17 cellular contexts compared by ENCODE assay signal in the genomic region with DNA sequence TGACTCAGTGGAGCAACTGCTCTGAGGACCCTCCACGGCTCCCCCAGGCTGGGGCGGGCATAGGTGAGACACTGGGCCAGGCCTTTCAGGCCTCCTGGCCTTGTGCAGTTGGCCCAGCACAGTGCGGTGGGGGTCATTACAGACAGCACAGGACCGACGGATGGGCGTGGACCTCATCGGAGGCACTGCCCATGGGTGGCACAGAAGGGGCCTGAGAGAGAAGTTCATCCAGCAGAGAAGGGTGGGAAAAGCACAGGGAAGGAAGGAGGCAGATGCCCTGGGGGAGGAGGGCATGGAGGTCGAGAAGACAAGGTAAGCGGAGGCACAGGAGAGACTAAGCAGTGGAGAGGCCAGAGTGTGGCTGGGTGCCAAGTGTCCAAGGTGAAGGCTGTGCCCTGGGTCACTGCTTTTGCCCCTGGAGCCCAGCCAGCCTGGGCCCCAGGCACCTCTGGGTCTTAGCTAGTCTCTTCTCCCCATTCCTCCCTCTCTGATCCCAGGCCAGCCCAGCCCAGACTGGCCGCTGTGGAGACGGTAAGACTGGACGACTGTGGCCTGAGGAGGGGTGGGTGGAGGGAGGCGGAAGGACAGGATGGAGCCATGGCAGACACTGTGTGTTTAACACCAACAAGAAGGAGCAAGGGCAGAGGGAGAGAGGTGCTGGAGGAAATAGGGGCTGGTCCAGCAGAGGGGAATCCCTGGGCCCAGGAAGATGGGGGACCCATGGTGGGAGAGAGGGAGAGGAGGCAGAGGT. TPM values are rescaled to one million over a fixed set of nuclear protein-coding genes. Genes with fewer than 3 reads are reported as not detected.
DNase-seq lines count a peak whose midpoint lies in the region; ATAC-seq and TF ChIP-seq lines count a peak whose summit lies in the region.
"Had no signal": no experiment of that assay in that cellular context is flagged by ENCODE, and none has a peak within 500 bp of the region (broad histone marks: within the 10 kb centered on the region; RNA-seq: fewer than 3 reads in every experiment).

No MANE protein-coding gene starts in this region.

- no peaks in the 10 kb centered on the region for H3K9me2 ChIP-seq in GM23248 (ENCODE audit: insufficient read depth)

- H3K4me2 ChIP-seq in mesenchymal stem cell (ENCODE audit: low read length, poor library complexity, severe bottlenecking) = no peak overlapping the region
- no peak overlapping the region for H3K4me2 ChIP-seq in GM23248 (ENCODE audit: unreplicated experiment)

- no peak overlapping the region for H2BK120ac ChIP-seq in mesenchymal stem cell (ENCODE audit: low read depth, low read length)

- H3K27ac ChIP-seq in left ventricle myocardium inferior (replicated peaks) (no peak overlapping the region), mesenchymal stem cell (ENCODE audit: low read length, poor library complexity, severe bottlenecking) (no peak overlapping the region), upper lobe of right lung (no peak overlapping the region), GM23248 (no peak overlapping the region)
- H3K27ac ChIP-seq: epithelial cell of prostate, ovary, thyroid gland had no signal

- no peaks in the 10 kb centered on the region for H3K79me2 ChIP-seq in GM23248 (ENCODE audit: insufficient read depth)

- no peak overlapping the region for H3K23ac ChIP-seq in mesenchymal stem cell (ENCODE audit: low read length in 2 of 2)

- DNase-seq in left ventricle myocardium inferior (peak; percentile 14), cardiac septum (ENCODE audit: low spot score) (no peak), mesenchymal stem cell (no peak), upper lobe of right lung (peak; percentile 62), GM23248 (no peak), SW480 (ENCODE audit: low spot score) (no peak)
- DNase-seq: naive B cell; NCI-H1048; NK-92 treated with Interleukin-12 subunit alpha and Interleukin-12 subunit beta, amount 100 ng/mL, for 24 hours had no signal

- H3K18ac ChIP-seq in mesenchymal stem cell (ENCODE audit: low read depth in 1 of 2, low read length in 2 of 2) = no peak overlapping the region

- no peaks in the 10 kb centered on the region for H3K36me3 Mint-ChIP-seq in activated naive CD8-positive, alpha-beta T cell
- H3K36me3 Mint-ChIP-seq: CD4-positive, CD25-positive, alpha-beta regulatory T cell; naive B cell had no signal

- H3K27ac Mint-ChIP-seq in activated naive CD8-positive, alpha-beta T cell = peak overlapping the region; percentile 41

- H3K4me3 ChIP-seq in left ventricle myocardium inferior = no peak overlapping the region
- no peak overlapping the region for H3K4me3 ChIP-seq in mesenchymal stem cell (ENCODE audit: insufficient read depth in 1 of 2, low read depth in 1 of 2, low read length in 2 of 2)
- H3K4me3 ChIP-seq in upper lobe of right lung = no peak overlapping the region
- H3K4me3 ChIP-seq in GM23248 = no peak overlapping the region
- H3K4me3 ChIP-seq: ovary, thyroid gland had no signal

- no peak overlapping the region for H3K14ac ChIP-seq in mesenchymal stem cell (ENCODE audit: low read length in 2 of 2)

- no peaks in the 10 kb centered on the region for H3K9me3 ChIP-seq in left ventricle myocardium inferior (replicated peaks)
- no peaks in the 10 kb centered on the region for H3K9me3 ChIP-seq in mesenchymal stem cell (ENCODE audit: control insufficient read depth, low read length)
- H3K9me3 ChIP-seq in upper lobe of right lung = no peaks in the 10 kb centered on the region
- no peaks in the 10 kb centered on the region for H3K9me3 ChIP-seq in GM23248 (ENCODE audit: low read depth)
- H3K9me3 ChIP-seq: ovary, thyroid gland had no signal

- H2BK12ac ChIP-seq in mesenchymal stem cell (ENCODE audit: low read length in 2 of 2) = peak overlapping the region; percentile 21 to 70

- no peaks in the 10 kb centered on the region for H3F3A ChIP-seq in GM23248 (ENCODE audit: insufficient read depth)

- H4K8ac ChIP-seq in mesenchymal stem cell (ENCODE audit: low read length) = no peak overlapping the region

- no peak overlapping the region for H3K4me3 Mint-ChIP-seq in activated naive CD8-positive, alpha-beta T cell
- H3K4me3 Mint-ChIP-seq: activated T-cell treated with anti-CD3 and anti-CD28 coated beads, Interleukin-2, amount 50 U/mL, for 4 hours; CD4-positive, CD25-positive, alpha-beta regulatory T cell; naive B cell had no signal

- in situ Hi-C loops in GM23248 (cut with MboI) = no loop called here

- no peak overlapping the region for H2BK5ac ChIP-seq in mesenchymal stem cell (ENCODE audit: low read depth, low read length, poor library complexity, severe bottlenecking)

- 92% methylated on average over 13 of the region's 13 CpGs for WGBS in mesenchymal stem cell
- WGBS in GM23248 (ENCODE audit: low coverage in 1 of 2, low lambda C conversion rate in 2 of 2, missing lambda C conversion rate in 2 of 2), 2 experiments = 94 to 97% methylated on average over 12 to 13 of the region's 13 CpGs

- no peaks in the 10 kb centered on the region for H3K27me3 ChIP-seq in left ventricle myocardium inferior (ENCODE audit: low read depth)
- no peaks in the 10 kb centered on the region for H3K27me3 ChIP-seq in mesenchymal stem cell (ENCODE audit: control insufficient read depth in 1 of 2, insufficient read depth in 1 of 2, low read length in 2 of 2)
- no peaks in the 10 kb centered on the region for H3K27me3 ChIP-seq in upper lobe of right lung
- no peaks in the 10 kb centered on the region for H3K27me3 ChIP-seq in GM23248 (replicated peaks; ENCODE audit: insufficient read depth)
- H3K27me3 ChIP-seq: ovary, thyroid gland had no signal

- no peak overlapping the region for H4K91ac ChIP-seq in mesenchymal stem cell (ENCODE audit: low read length)

- H3K36me3 ChIP-seq in left ventricle myocardium inferior (no peaks in the 10 kb centered on the region), mesenchymal stem cell (ENCODE audit: control insufficient read depth in 1 of 2, insufficient read depth in 2 of 2, low read depth in 1 of 2, low read length in 2 of 2) (no peaks in the 10 kb centered on the region), upper lobe of right lung (no peaks in the 10 kb centered on the region), GM23248 (ENCODE audit: low read depth) (no peaks in the 10 kb centered on the region)
- H3K36me3 ChIP-seq: ovary, thyroid gland had no signal

- no peak overlapping the region for H2BK15ac ChIP-seq in mesenchymal stem cell (ENCODE audit: low read depth, poor library complexity, severe bottlenecking)

- H2AFZ ChIP-seq in mesenchymal stem cell (ENCODE audit: low read depth, low read length) (no peak overlapping the region), GM23248 (no peak overlapping the region)

- H3K9ac ChIP-seq in mesenchymal stem cell (ENCODE audit: low read length) = no peak overlapping the region
- H3K9ac ChIP-seq in GM23248 = no peak overlapping the region

- peaks cover 17% of the 10 kb centered on the region for H3K4me1 Mint-ChIP-seq in activated naive CD8-positive, alpha-beta T cell (ENCODE audit: low read depth)

- intact Hi-C loops in left ventricle myocardium inferior (cut with micrococcal nuclease) (no loop called here), cardiac septum (cut with DNase I) (no loop called here), upper lobe of right lung (cut with DNase I) (no loop called here)

- no peaks in the 10 kb centered on the region for H3K27me3 Mint-ChIP-seq in activated naive CD8-positive, alpha-beta T cell
- H3K27me3 Mint-ChIP-seq: CD4-positive, CD25-positive, alpha-beta regulatory T cell; naive B cell had no signal

- no peak overlapping the region for H3K4ac ChIP-seq in mesenchymal stem cell (ENCODE audit: low read depth in 1 of 2, low read length in 2 of 2)

- no peaks in the 10 kb centered on the region for H4K20me1 ChIP-seq in GM23248 (ENCODE audit: insufficient read depth)

- H2AK5ac ChIP-seq in mesenchymal stem cell (ENCODE audit: low read length, severe bottlenecking) = no peak overlapping the region

- peaks cover 3% of the 10 kb centered on the region for H3K4me1 ChIP-seq in left ventricle myocardium inferior
- peaks cover 4% of the 10 kb centered on the region for H3K4me1 ChIP-seq in mesenchymal stem cell (ENCODE audit: control insufficient read depth, insufficient read depth, low read depth, low read length)
- no peaks in the 10 kb centered on the region for H3K4me1 ChIP-seq in upper lobe of right lung
- H3K4me1 ChIP-seq in GM23248 (ENCODE audit: insufficient read depth) = no peaks in the 10 kb centered on the region
- H3K4me1 ChIP-seq: thyroid gland had no signal

- no peaks in the 10 kb centered on the region for H3K79me1 ChIP-seq in mesenchymal stem cell (replicated peaks; ENCODE audit: low read length, poor library complexity, severe bottlenecking)

- TF ChIP-seq CTCF in left ventricle myocardium inferior (IDR thresholded peaks at IDR 0.05; ENCODE audit: borderline replicate concordance) = no peak
- no peak for TF ChIP-seq CTCF in upper lobe of right lung (IDR thresholded peaks at IDR 0.05)

- H3K9me3 Mint-ChIP-seq in activated naive CD8-positive, alpha-beta T cell (ENCODE audit: low read depth) = no peaks in the 10 kb centered on the region
- H3K9me3 Mint-ChIP-seq: activated T-cell treated with anti-CD3 and anti-CD28 coated beads, Interleukin-2, amount 50 U/mL, for 4 hours; CD4-positive, CD25-positive, alpha-beta regulatory T cell; naive B cell had no signal

- ATAC-seq in upper lobe of right lung = no peak

RNA-seq across cellular contexts. Expression of a gene that starts 5.7 kb away (rescaled TPM):
- not detected for total RNA-seq in left ventricle myocardium inferior
- total RNA-seq in cardiac septum = not detected
- polyA plus RNA-seq in mesenchymal stem cell (2013, experiment 1 of 2) = not detected
- not detected for polyA plus RNA-seq in mesenchymal stem cell (2013, experiment 2 of 2)
- not detected for total RNA-seq in upper lobe of right lung
- not detected in 2 replicates for total RNA-seq in GM23248 (2014; rRNA removed; shearing (Covaris generic))
- not detected in 2 replicates for polyA plus RNA-seq in GM23248 (2016; fragmentation: Nextera tagmentation; extraction: Ambion mirVana)
- total RNA-seq: CD4-positive, CD25-positive, alpha-beta regulatory T cell; HepG2; mesenteric fat pad; ovary; thyroid gland had no signal
- polyA plus RNA-seq: CD4-positive, CD25-positive, alpha-beta regulatory T cell; HepG2; ovary had no signal

RNA-seq across cellular contexts. Expression of a gene that starts 7.5 kb away (rescaled TPM):
- total RNA-seq in left ventricle myocardium inferior = not detected
- total RNA-seq in cardiac septum = not detected
- polyA plus RNA-seq in mesenchymal stem cell (2013, experiment 1 of 2) = not detected
- not detected for polyA plus RNA-seq in mesenchymal stem cell (2013, experiment 2 of 2)
- total RNA-seq in upper lobe of right lung = 7.1 TPM
- not detected in 2 replicates for total RNA-seq in GM23248 (2014; rRNA removed; shearing (Covaris generic))
- not detected in 2 replicates for polyA plus RNA-seq in GM23248 (2016; fragmentation: Nextera tagmentation; extraction: Ambion mirVana)
- total RNA-seq: CD4-positive, CD25-positive, alpha-beta regulatory T cell; HepG2; mesenteric fat pad; thyroid gland had no signal
- polyA plus RNA-seq: CD4-positive, CD25-positive, alpha-beta regulatory T cell; HepG2; ovary had no signal

RNA-seq across cellular contexts. Expression of a gene that starts 54.7 kb away (rescaled TPM):
- total RNA-seq in left ventricle myocardium inferior (2.7 TPM), cardiac septum (4.5 TPM), upper lobe of right lung (0.98 TPM)
- polyA plus RNA-seq in mesenchymal stem cell (2013, experiment 1 of 2) = 0.03 TPM
- not detected for polyA plus RNA-seq in mesenchymal stem cell (2013, experiment 2 of 2)
- total RNA-seq in GM23248 (2014; rRNA removed; shearing (Covaris generic)) = 0.11 TPM in 1 of 2 replicates, not detected in the other
- polyA plus RNA-seq in GM23248 (2016; fragmentation: Nextera tagmentation; extraction: Ambion mirVana) = not detected in 2 replicates

Comparison
In these comparisons a context has a peak if more than half of its experiments do, and no peak if none do; other contexts are left out.
1. DNase-seq: peak in left ventricle myocardium inferior (single experiment) and upper lobe of right lung (single experiment); none in cardiac septum (single experiment), mesenchymal stem cell (single experiment), GM23248 (single experiment) and SW480 (single experiment).